In the genomic region with DNA sequence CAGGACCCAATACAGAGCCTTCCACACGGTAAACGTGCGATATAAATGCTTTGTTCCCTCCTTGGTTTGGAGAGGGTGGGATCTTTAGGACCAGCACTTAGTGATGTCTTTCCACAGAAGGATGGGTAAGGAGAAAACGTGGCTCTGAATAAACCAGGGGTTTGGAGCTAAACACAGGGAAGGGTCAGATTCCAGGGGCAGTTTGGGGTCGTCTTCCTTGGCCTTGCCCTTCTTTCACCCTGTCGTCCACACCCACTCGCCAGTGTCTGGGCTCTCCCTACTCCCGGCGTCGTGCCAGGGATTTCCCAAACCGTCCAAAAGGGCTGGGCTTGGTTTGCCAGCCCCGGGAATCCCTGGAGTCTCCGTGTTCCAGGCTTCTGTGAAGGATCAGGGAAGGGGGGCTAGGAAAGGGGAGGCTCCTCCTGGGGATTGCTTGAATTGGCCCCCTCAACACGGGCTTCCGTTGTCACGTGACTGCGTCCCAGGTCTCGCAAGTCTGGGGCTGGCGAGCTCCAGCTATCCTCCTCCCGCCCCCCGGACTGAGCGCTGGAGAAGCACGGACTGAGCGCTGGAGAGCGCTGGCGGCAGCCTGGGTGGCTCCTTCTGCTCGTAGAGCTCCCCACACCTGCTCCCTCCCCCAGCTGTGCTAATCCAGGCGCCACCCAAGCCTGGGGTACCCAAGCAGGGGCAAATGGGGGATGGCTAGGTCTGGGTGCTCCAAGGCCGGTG, we compare ENCODE assay signal across 8 cellular contexts. TPM values are rescaled to one million over a fixed set of nuclear protein-coding genes. Genes with fewer than 3 reads are reported as not detected.
DNase-seq lines count a peak whose midpoint lies in the region; ATAC-seq and TF ChIP-seq lines count a peak whose summit lies in the region.

No MANE protein-coding gene starts in this region.

- H3K27me3 Mint-ChIP-seq in activated T-cell treated with anti-CD3 and anti-CD28 coated beads, Interleukin-2, amount 50 U/mL, for 72 hours (ENCODE audit: low read depth): no peaks in the 10 kb centered on the region
- no peaks in the 10 kb centered on the region for H3K27me3 Mint-ChIP-seq in osteocyte (ENCODE audit: unreplicated experiment)

- H3K4me3 ChIP-seq in heart right ventricle: peak overlapping the region in 9 of 10 donors; percentile 40 to 73 (median 63)

- peak overlapping the region; percentile 100 for H3K27ac ChIP-seq in angular gyrus (ENCODE audit: low read depth, low read length)
- H3K27ac ChIP-seq in heart right ventricle: peak overlapping the region; percentile 94 to 100 (median 99)

- peaks cover 71% of the 10 kb centered on the region for H3K4me1 Mint-ChIP-seq in activated T-cell treated with anti-CD3 and anti-CD28 coated beads, Interleukin-2, amount 50 U/mL, for 72 hours (ENCODE audit: low read depth)
- H3K4me1 Mint-ChIP-seq in osteocyte (ENCODE audit: unreplicated experiment): peaks cover 81% of the 10 kb centered on the region

- H3K27me3 ChIP-seq in heart right ventricle: no peaks in the 10 kb centered on the region

- no peaks in the 10 kb centered on the region for H3K36me3 Mint-ChIP-seq in activated T-cell treated with anti-CD3 and anti-CD28 coated beads, Interleukin-2, amount 50 U/mL, for 72 hours (ENCODE audit: insufficient read depth in 2 of 2)
- no peaks in the 10 kb centered on the region for H3K36me3 Mint-ChIP-seq in osteocyte (ENCODE audit: unreplicated experiment)

- H3K27ac Mint-ChIP-seq in activated T-cell treated with anti-CD3 and anti-CD28 coated beads, Interleukin-2, amount 50 U/mL, for 72 hours: peak overlapping the region; percentile 83
- peak overlapping the region; percentile 96 for H3K27ac Mint-ChIP-seq in osteocyte (ENCODE audit: unreplicated experiment)

- peak; percentile 10 to 15 for ATAC-seq in activated T-cell treated with anti-CD3 and anti-CD28 coated beads, Interleukin-2, amount 50 U/mL, for 72 hours (replicated peaks in 1 of 2)
- ATAC-seq in HG02642 (IDR thresholded peaks at IDR 0.05; ENCODE audit: poor library complexity, unreplicated experiment): peak; percentile 6
- ATAC-seq in heart right ventricle: peak; percentile 30 to 57 (median 40)

- TF ChIP-seq CTCF in heart right ventricle (IDR thresholded peaks at IDR 0.05) (peak in 1 of 9 donors; percentile 4), osteocyte (IDR thresholded peaks at IDR 0.05) (no peak)

- intact Hi-C loops in heart right ventricle (cut with DNase I): loop anchor here in 6 of 10 donors (1.0 to 5.0 kb wide), 4 partner anchors 35 to 125 kb away; a partner anchor contains a TSS

- peaks cover 24 to 89% (median 62%) of the 10 kb centered on the region in 9 donors for H3K4me1 ChIP-seq in heart right ventricle

- H3K9me3 Mint-ChIP-seq in activated T-cell treated with anti-CD3 and anti-CD28 coated beads, Interleukin-2, amount 50 U/mL, for 72 hours: no peaks in the 10 kb centered on the region
- no peaks in the 10 kb centered on the region for H3K9me3 Mint-ChIP-seq in osteocyte (ENCODE audit: unreplicated experiment)

- H3K9me3 ChIP-seq in heart right ventricle: no peaks in the 10 kb centered on the region

- 3% methylated on average over 29 of the region's 29 CpGs for WGBS in heart right ventricle, 2 donors

- H3K4me3 Mint-ChIP-seq in activated T-cell treated with anti-CD3 and anti-CD28 coated beads, Interleukin-2, amount 50 U/mL, for 72 hours: peak overlapping the region; percentile 71 to 73
- H3K4me3 Mint-ChIP-seq in osteocyte (ENCODE audit: unreplicated experiment): peak overlapping the region; percentile 73

- no peaks in the 10 kb centered on the region for H3K36me3 ChIP-seq in heart right ventricle

- no peak for DNase-seq in activated T-cell treated with anti-CD3 and anti-CD28 coated beads, Interleukin-2, amount 50 U/mL, for 72 hours
- no peak for DNase-seq in activated T-cell treated with anti-CD3 and anti-CD28 coated beads, Interleukin-2, amount 50 U/mL, for 48 hours
- DNase-seq in NCI-H345 (lab: John Stamatoyannopoulos, UW): peak; percentile 62
- DNase-seq in heart right ventricle: peak; percentile 73 to 89
- DNase-seq in osteocyte (ENCODE audit: extremely low spot score, unreplicated experiment): peak; percentile 92
- no peak for DNase-seq in stimulated activated naive CD4-positive, alpha-beta T cell treated with Interleukin-2 at 50 U/mL for 16 hours (lab: John Stamatoyannopoulos, UW)

RNA-seq across cellular contexts. Expression of a gene that starts 9.5 kb away (rescaled TPM):
- 1 to 10 TPM; 4.5 to 5.2 TPM for total RNA-seq in activated T-cell treated with anti-CD3 and anti-CD28 coated beads, Interleukin-2, amount 50 U/mL, for 72 hours
- total RNA-seq in heart right ventricle (under 1 TPM in 4 of 10 donors, not detected in 6; 0.20 to 0.37 (median 0.24) TPM), osteocyte (1.3 and 2.5 TPM in 2 replicates)
- under 1 TPM; 0.16 to 0.95 TPM for polyA plus RNA-seq in heart right ventricle

RNA-seq across cellular contexts. Expression of a gene that starts 38.7 kb away (rescaled TPM):
- 100 to 1,000 TPM; 106 to 120 TPM for total RNA-seq in activated T-cell treated with anti-CD3 and anti-CD28 coated beads, Interleukin-2, amount 50 U/mL, for 72 hours
- total RNA-seq in heart right ventricle: 100 to 1,000 TPM in 3 of 10 donors, 10 to 100 TPM in 7; 20.3 to 151 (median 45.3) TPM
- polyA plus RNA-seq in heart right ventricle: 100 to 1,000 TPM in 1 of 2 donors, 10 to 100 TPM in 1; 40.5 to 199 TPM
- 108 and 112 TPM in 2 replicates for total RNA-seq in osteocyte

RNA-seq across cellular contexts. Expression of a gene that starts 49.0 kb away (rescaled TPM):
- total RNA-seq in activated T-cell treated with anti-CD3 and anti-CD28 coated beads, Interleukin-2, amount 50 U/mL, for 72 hours: not detected
- total RNA-seq in heart right ventricle (not detected), osteocyte (not detected in 2 replicates)
- polyA plus RNA-seq in heart right ventricle: not detected

RNA-seq across cellular contexts. Expression of a gene that starts 53.4 kb away (rescaled TPM):
- total RNA-seq in activated T-cell treated with anti-CD3 and anti-CD28 coated beads, Interleukin-2, amount 50 U/mL, for 72 hours: not detected
- total RNA-seq in heart right ventricle: not detected
- polyA plus RNA-seq in heart right ventricle: not detected
- total RNA-seq in osteocyte: not detected in 2 replicates

Comparison
In these comparisons a context has a peak if more than half of its experiments do, and no peak if none do; other contexts are left out.
1. DNase-seq: peak in NCI-H345 (single experiment), heart right ventricle (2 of 2) and osteocyte (single experiment); none in activated T-cell treated with anti-CD3 and anti-CD28 coated beads, Interleukin-2, amount 50 U/mL, for 72 hours (0 of 2), activated T-cell treated with anti-CD3 and anti-CD28 coated beads, Interleukin-2, amount 50 U/mL, for 48 hours (0 of 2) and stimulated activated naive CD4-positive, alpha-beta T cell treated with Interleukin-2 at 50 U/mL for 16 hours (single experiment).
2. Peak in every context shown above with its lines, with median percentiles within 50 percentile points of each other: ATAC-seq.